9 cellular contexts compared by ENCODE assay signal in genomic region chr19:18156841-18157464, GRCh38. TPM values are rescaled to one million over a fixed set of nuclear protein-coding genes. Genes with fewer than 3 reads are reported as not detected.
DNase-seq lines count a peak whose midpoint lies in the region; ATAC-seq and TF ChIP-seq lines count a peak whose summit lies in the region.
"Had no signal": no experiment of that assay in that cellular context is flagged by ENCODE, and none has a peak within 500 bp of the region (broad histone marks: within the 10 kb centered on the region; RNA-seq: fewer than 3 reads in every experiment).

No MANE protein-coding gene starts in this region.

- peaks cover 41% of the 10 kb centered on the region for H3K4me1 Mint-ChIP-seq in mesothelial cell of epicardium
- H3K4me1 Mint-ChIP-seq in H9, result peaks cover 15 to 33% of the 10 kb centered on the region in 2 experiments

- no peak overlapping the region for H2BK12ac ChIP-seq in H9 (ENCODE audit: insufficient read length, low read depth, low read length)

- no peak overlapping the region for H2AK5ac ChIP-seq in H9 (ENCODE audit: insufficient read length, low read length)

- no peak overlapping the region for H3T11ph ChIP-seq in H9 (ENCODE audit: low read length)

- DNase-seq in GM04504 (ENCODE audit: low read depth) (peak; percentile 58), NCI-H524 (lab: John Stamatoyannopoulos, UW) (peak; percentile 95 to 97), mesothelial cell of epicardium (ENCODE audit: low spot score in 2 of 2, unreplicated experiment in 2 of 2) (peak; percentile 71 to 81), aorta (peak; percentile 88 to 93), H9 (no peak), NOMO-1 treated with dmso at 0.1 percent for 144 hours (lab: John Stamatoyannopoulos, UW; ENCODE audit: unreplicated experiment) (no peak)
- DNase-seq in activated CD4-positive, alpha-beta T cell treated with anti-CD3 and anti-CD28 coated beads, Interleukin-2, amount 50 U/mL, for 4 hours, result no peak

- H4K91ac ChIP-seq in H9 (ENCODE audit: insufficient read length, low read depth, low read length), result no peak overlapping the region

- H2BK20ac ChIP-seq in H9 (ENCODE audit: low read depth, low read length, poor library complexity, severe bottlenecking), result no peak overlapping the region

- H2BK120ac ChIP-seq in H9 (ENCODE audit: low read depth, low read length, poor library complexity, severe bottlenecking), result no peak overlapping the region

- no peaks in the 10 kb centered on the region for H3K27me3 Mint-ChIP-seq in mesothelial cell of epicardium (ENCODE audit: low read depth)
- no peaks in the 10 kb centered on the region for H3K27me3 Mint-ChIP-seq in H9 (ENCODE audit: low read depth)
- H3K27me3 Mint-ChIP-seq: memory B cell had no signal

- no peak overlapping the region for H4K5ac ChIP-seq in H9 (ENCODE audit: insufficient read length, low read depth, low read length)

- H3K9me3 ChIP-seq in duodenal mucosa (ENCODE audit: control insufficient read depth in 1 of 2, low read length in 2 of 2), result no peaks in the 10 kb centered on the region
- H3K9me3 ChIP-seq in aorta (ENCODE audit: control insufficient read depth, low read length), result no peaks in the 10 kb centered on the region
- no peaks in the 10 kb centered on the region for H3K9me3 ChIP-seq in H9 (ENCODE audit: control insufficient read depth, low read depth, low read length)

- H3K36me3 ChIP-seq in duodenal mucosa (ENCODE audit: control insufficient read depth in 1 of 2, insufficient read depth in 2 of 2, low read length in 2 of 2), result peaks cover 0 to 11% of the 10 kb centered on the region in 2 donors
- H3K36me3 ChIP-seq in aorta (ENCODE audit: control insufficient read depth in 1 of 2, insufficient read depth in 2 of 2, low read length in 1 of 2), result no peaks in the 10 kb centered on the region

- H3K79me1 ChIP-seq in H9 (ENCODE audit: insufficient read depth, low read depth, low read length, poor library complexity, severe bottlenecking), result no peaks in the 10 kb centered on the region

- no peak overlapping the region for H3K56ac ChIP-seq in H9 (ENCODE audit: insufficient read length, low read depth, low read length)

- H2BK5ac ChIP-seq in H9 (ENCODE audit: insufficient read length, low read length), result no peak overlapping the region

- peak overlapping the region; percentile 54 to 76 for H3K9ac ChIP-seq in duodenal mucosa (ENCODE audit: low read depth in 1 of 2, low read length in 2 of 2)
- H3K9ac ChIP-seq in H9 (ENCODE audit: extremely low read depth, insufficient read length, low read length), result no peak overlapping the region

- H3K79me2 ChIP-seq in H9 (ENCODE audit: insufficient read depth, low read length), result no peaks in the 10 kb centered on the region

- H3K4me3 ChIP-seq in duodenal mucosa (ENCODE audit: low read depth in 1 of 2, low read length in 2 of 2), result peak overlapping the region in 1 of 2 donors; percentile 35
- no peak overlapping the region for H3K4me3 ChIP-seq in aorta (ENCODE audit: low read length in 2 of 2)

- no peak for TF ChIP-seq CTCF in mesothelial cell of epicardium (IDR thresholded peaks at IDR 0.05; ENCODE audit: unreplicated experiment)
- no peak for TF ChIP-seq CTCF in H9 (conservative IDR thresholded peaks at IDR 0.05)

- no peak overlapping the region for H3K14ac ChIP-seq in H9 (ENCODE audit: insufficient read depth, low read length)

- H3K27ac Mint-ChIP-seq in mesothelial cell of epicardium (peak overlapping the region; percentile 90), H9 (peak overlapping the region in 1 of 3 experiments; percentile 58; a peak in 1 of 7 replicates)
- H3K27ac Mint-ChIP-seq: memory B cell had no signal

- no peak overlapping the region for H3K18ac ChIP-seq in H9 (ENCODE audit: insufficient read length, low read depth, low read length)

- no peak overlapping the region for H3K4ac ChIP-seq in H9 (ENCODE audit: low read depth, low read length)

- H3K23me2 ChIP-seq in H9 (ENCODE audit: insufficient read length, low read depth, low read length, poor library complexity, severe bottlenecking), result peaks cover 11% of the 10 kb centered on the region

- no peak overlapping the region for H3K4me2 ChIP-seq in H9 (ENCODE audit: insufficient read depth, insufficient read length, low read length)

- no peak overlapping the region for H2AFZ ChIP-seq in H9 (ENCODE audit: low read length)

- H3K36me3 Mint-ChIP-seq in mesothelial cell of epicardium (peaks cover 6% of the 10 kb centered on the region), H9 (ENCODE audit: insufficient read depth in 1 of 3, low read depth in 3 of 3) (peaks cover 7 to 19% (median 19%) of the 10 kb centered on the region in 3 experiments; a peak in 6 of 7 replicates)
- H3K36me3 Mint-ChIP-seq: memory B cell had no signal

- ATAC-seq in aorta (ENCODE audit: low FRiP score), result peak; percentile 0

- peaks cover 38 to 46% of the 10 kb centered on the region in 2 donors for H3K4me1 ChIP-seq in duodenal mucosa (ENCODE audit: control insufficient read depth in 1 of 2, insufficient read depth in 2 of 2, low read length in 2 of 2)
- peaks cover 0 to 2% of the 10 kb centered on the region in 2 donors for H3K4me1 ChIP-seq in aorta (ENCODE audit: control insufficient read depth in 1 of 2, insufficient read depth in 2 of 2, low read length in 2 of 2)
- 0 out of 2 replicates have a peak, but pooled peaks cover 2% of the 10 kb centered on the region for H3K4me1 ChIP-seq in H9 (ENCODE audit: insufficient read depth, low read length)

- H3K27ac ChIP-seq in duodenal mucosa (ENCODE audit: low read depth, low read length), result peak overlapping the region; percentile 56
- peak overlapping the region in 1 of 2 donors; percentile 49 for H3K27ac ChIP-seq in aorta (ENCODE audit: low read depth in 1 of 2, low read length in 2 of 2)
- H3K27ac ChIP-seq in H9 (ENCODE audit: insufficient read length, low read depth, low read length), result no peak overlapping the region

- no peak overlapping the region for H3K23ac ChIP-seq in H9 (ENCODE audit: insufficient read length, low read depth, low read length)

- no peaks in the 10 kb centered on the region for H3K9me3 Mint-ChIP-seq in mesothelial cell of epicardium
- H3K9me3 Mint-ChIP-seq in H9, result no peaks in the 10 kb centered on the region
- H3K9me3 Mint-ChIP-seq: memory B cell had no signal

- H4K20me1 ChIP-seq in H9 (ENCODE audit: control insufficient read depth, insufficient read depth, insufficient read length), result peaks cover 4% of the 10 kb centered on the region

- H4K8ac ChIP-seq in H9 (replicated peaks; ENCODE audit: insufficient read length, low read depth, low read length), result no peak overlapping the region

- 12 to 20% methylated on average over 22 of the region's 22 CpGs for WGBS in aorta, 2 donors
- no CpG with 5 or more reads among the region's 22 CpGs for WGBS in H9 (ENCODE audit: extremely low coverage, insufficient read length, low lambda C conversion rate)

- H3K4me3 Mint-ChIP-seq in mesothelial cell of epicardium (peak overlapping the region; percentile 13), H9 (no peak overlapping the region)
- H3K4me3 Mint-ChIP-seq: memory B cell had no signal

- intact Hi-C loops in aorta (cut with DNase I), result loop anchor here (10.0 kb wide), 1 partner anchor 152 kb away; the partner anchor contains the start of gene ARRDC2 (in 2 of the 2)

- H2BK15ac ChIP-seq in H9 (ENCODE audit: low read depth, low read length), result no peak overlapping the region

- H3K27me3 ChIP-seq in duodenal mucosa (ENCODE audit: control insufficient read depth in 1 of 2, insufficient read depth in 2 of 2, low read length in 2 of 2) (no peaks in the 10 kb centered on the region), aorta (ENCODE audit: control insufficient read depth in 1 of 2, insufficient read depth in 2 of 2, low read length in 1 of 2) (no peaks in the 10 kb centered on the region), H9 (ENCODE audit: insufficient read depth, low read length) (no peaks in the 10 kb centered on the region)

RNA-seq across cellular contexts. Expression of gene PIK3R2, which starts 4.0 kb away (rescaled TPM):
- total RNA-seq in mesothelial cell of epicardium (90.4 to 95.5 TPM (median 94.7 TPM) in 3 replicates), aorta (10 to 100 TPM; 14.1 to 21.8 TPM), H9 (2021) (42.8 and 45.1 TPM in 2 replicates)
- polyA plus RNA-seq in aorta, result 1 to 10 TPM; 1.8 to 5.1 TPM

RNA-seq across cellular contexts. Expression of gene IFI30, which starts 16.7 kb away (rescaled TPM):
- total RNA-seq in mesothelial cell of epicardium (0.32 to 2.0 TPM (median 0.36 TPM) in 3 replicates), aorta (10 to 100 TPM; 85.2 to 92.7 TPM), H9 (2021) (23.6 and 28.0 TPM in 2 replicates)
- 100 to 1,000 TPM in 1 of 2 donors, 10 to 100 TPM in 1; 35.0 to 107 TPM for polyA plus RNA-seq in aorta

RNA-seq across cellular contexts. Expression of gene MPV17L2, which starts 36.1 kb away (rescaled TPM):
- 7.7 to 9.5 TPM (median 8.2 TPM) in 3 replicates for total RNA-seq in mesothelial cell of epicardium
- 1 to 10 TPM; 5.7 to 6.2 TPM for total RNA-seq in aorta
- polyA plus RNA-seq in aorta, result 10 to 100 TPM in 1 of 2 donors, 1 to 10 TPM in 1; 6.1 to 12.2 TPM
- 22.4 and 26.4 TPM in 2 replicates for total RNA-seq in H9 (2021)

RNA-seq across cellular contexts. Expression of gene RAB3A, which starts 46.9 kb away (rescaled TPM):
- total RNA-seq in mesothelial cell of epicardium (5.9 to 6.7 TPM (median 6.4 TPM) in 3 replicates), aorta (1 to 10 TPM; 3.4 to 3.8 TPM), H9 (2021) (6.8 and 8.5 TPM in 2 replicates)
- 1 to 10 TPM; 2.1 to 2.6 TPM for polyA plus RNA-seq in aorta

RNA-seq across cellular contexts. Expression of gene MAST3, which starts 59.4 kb away (rescaled TPM):
- 15.0 to 17.0 TPM (median 16.0 TPM) in 3 replicates for total RNA-seq in mesothelial cell of epicardium
- 10 to 100 TPM; 21.5 to 25.2 TPM for total RNA-seq in aorta
- 10 to 100 TPM in 1 of 2 donors, 1 to 10 TPM in 1; 4.4 to 32.7 TPM for polyA plus RNA-seq in aorta
- total RNA-seq in H9 (2021), result 9.6 and 10.4 TPM in 2 replicates

Comparison
In these comparisons a context has a peak if more than half of its experiments do, and no peak if none do; other contexts are left out.
1. DNase-seq: peak in GM04504 (single experiment), NCI-H524 (2 of 2), mesothelial cell of epicardium (2 of 2) and aorta (2 of 2); none in activated CD4-positive, alpha-beta T cell treated with anti-CD3 and anti-CD28 coated beads, Interleukin-2, amount 50 U/mL, for 4 hours (0 of 2), H9 (single experiment) and NOMO-1 treated with dmso at 0.1 percent for 144 hours (single experiment).